In the genomic region with DNA sequence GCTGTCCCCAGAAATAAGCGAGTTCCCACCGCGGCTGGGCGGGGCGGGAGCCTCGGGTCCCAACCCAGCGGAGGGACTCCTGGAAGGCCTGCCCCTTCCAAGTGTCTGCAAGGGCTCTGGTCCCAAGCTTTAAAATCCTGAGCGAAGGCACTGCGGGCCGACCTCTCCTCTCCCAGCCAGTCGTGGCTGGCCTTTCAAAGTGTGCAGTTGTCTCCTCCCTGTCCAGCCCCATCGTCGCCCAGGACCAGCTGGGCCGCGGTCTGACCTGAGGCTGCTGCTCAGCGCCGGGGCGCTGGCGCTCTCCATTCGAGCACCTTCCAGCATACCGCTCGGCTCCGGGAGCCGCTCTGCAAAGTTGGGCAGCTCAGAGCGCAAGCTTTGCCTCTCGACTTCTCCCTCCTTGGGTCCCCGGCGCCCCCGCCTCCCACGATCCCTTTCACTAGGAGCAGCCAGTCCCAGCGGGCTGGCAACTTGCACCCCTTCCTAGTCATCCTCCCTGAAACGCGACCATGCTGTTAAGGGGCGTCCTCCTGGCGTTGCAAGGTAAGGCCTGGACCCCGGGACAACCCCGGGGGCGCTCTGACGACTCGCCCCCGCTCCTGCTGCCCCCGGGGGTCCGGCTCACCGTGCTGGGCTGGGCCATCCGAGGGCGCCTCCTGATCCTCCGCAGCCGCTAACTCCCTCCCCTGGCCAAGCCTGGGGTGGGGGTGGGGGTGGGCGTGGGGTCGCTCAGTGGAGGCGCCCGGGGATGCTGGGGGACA, we compare ENCODE assay signal across 8 cellular contexts. TPM values are rescaled to one million over a fixed set of nuclear protein-coding genes. Genes with fewer than 3 reads are reported as not detected.
DNase-seq lines count a peak whose midpoint lies in the region; ATAC-seq and TF ChIP-seq lines count a peak whose summit lies in the region.

A gene with protein sequence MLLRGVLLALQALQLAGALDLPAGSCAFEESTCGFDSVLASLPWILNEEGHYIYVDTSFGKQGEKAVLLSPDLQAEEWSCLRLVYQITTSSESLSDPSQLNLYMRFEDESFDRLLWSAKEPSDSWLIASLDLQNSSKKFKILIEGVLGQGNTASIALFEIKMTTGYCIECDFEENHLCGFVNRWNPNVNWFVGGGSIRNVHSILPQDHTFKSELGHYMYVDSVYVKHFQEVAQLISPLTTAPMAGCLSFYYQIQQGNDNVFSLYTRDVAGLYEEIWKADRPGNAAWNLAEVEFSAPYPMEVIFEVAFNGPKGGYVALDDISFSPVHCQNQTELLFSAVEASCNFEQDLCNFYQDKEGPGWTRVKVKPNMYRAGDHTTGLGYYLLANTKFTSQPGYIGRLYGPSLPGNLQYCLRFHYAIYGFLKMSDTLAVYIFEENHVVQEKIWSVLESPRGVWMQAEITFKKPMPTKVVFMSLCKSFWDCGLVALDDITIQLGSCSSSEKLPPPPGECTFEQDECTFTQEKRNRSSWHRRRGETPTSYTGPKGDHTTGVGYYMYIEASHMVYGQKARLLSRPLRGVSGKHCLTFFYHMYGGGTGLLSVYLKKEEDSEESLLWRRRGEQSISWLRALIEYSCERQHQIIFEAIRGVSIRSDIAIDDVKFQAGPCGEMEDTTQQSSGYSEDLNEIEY (plus strand): TSS at position 160 of the 761 bp plus-strand sequence. CDS start 350 bp downstream, at position 510.

- H3K27me3 Mint-ChIP-seq in activated CD4-positive, alpha-beta memory T cell treated with anti-CD3 and anti-CD28 coated beads for 36 hours, result peaks cover 43% of the 10 kb centered on the region
- no peaks in the 10 kb centered on the region for H3K27me3 Mint-ChIP-seq in osteocyte (ENCODE audit: unreplicated experiment)

- peak within 1 kb of the TSS; percentile 14 for H3K4me3 Mint-ChIP-seq in activated CD4-positive, alpha-beta memory T cell treated with anti-CD3 and anti-CD28 coated beads for 36 hours
- H3K4me3 Mint-ChIP-seq in osteocyte (ENCODE audit: unreplicated experiment), result peak within 1 kb of the TSS; percentile 82

- intact Hi-C loops in activated CD4-positive, alpha-beta memory T cell treated with anti-CD3 and anti-CD28 coated beads for 36 hours (cut with micrococcal nuclease), result no loop called here
- intact Hi-C loops in Right ventricle myocardium superior (cut with DNase I), result loop anchor here (10.0 kb wide), 2 partner anchors 49 to 61 kb away; no protein-coding TSS in a partner anchor

- peak; percentile 64 for DNase-seq in EH (ENCODE audit: low read depth)
- no peak for DNase-seq in activated CD4-positive, alpha-beta memory T cell treated with anti-CD3 and anti-CD28 coated beads for 36 hours
- DNase-seq in Right ventricle myocardium superior, result peak; percentile 74
- peak; percentile 85 for DNase-seq in osteocyte (ENCODE audit: extremely low spot score, unreplicated experiment)
- no peak for DNase-seq in NCI-H128 (lab: John Stamatoyannopoulos, UW; ENCODE audit: unreplicated experiment)
- DNase-seq in NOMO-1 treated with DMSO at 0.1 percent for 48 hours (lab: John Stamatoyannopoulos, UW; ENCODE audit: unreplicated experiment), result no peak

- no peak for TF ChIP-seq CTCF in osteocyte (IDR thresholded peaks at IDR 0.05)

- POLR2A ChIA-PET in activated CD4-positive, alpha-beta memory T cell treated with anti-CD3 and anti-CD28 coated beads for 36 hours (lab: Charles Lee), result no interaction called here

- no peak within 1 kb of the TSS for H3K27ac Mint-ChIP-seq in activated CD4-positive, alpha-beta memory T cell treated with anti-CD3 and anti-CD28 coated beads for 36 hours
- peak within 1 kb of the TSS; percentile 82 for H3K27ac Mint-ChIP-seq in osteocyte (ENCODE audit: unreplicated experiment)

- peaks cover 10% of the 10 kb centered on the region for H3K4me1 Mint-ChIP-seq in activated CD4-positive, alpha-beta memory T cell treated with anti-CD3 and anti-CD28 coated beads for 36 hours (ENCODE audit: low read depth)
- H3K4me1 Mint-ChIP-seq in osteocyte (ENCODE audit: unreplicated experiment), result peaks cover 53% of the 10 kb centered on the region

- no peaks in the 10 kb centered on the region for H3K9me3 Mint-ChIP-seq in activated CD4-positive, alpha-beta memory T cell treated with anti-CD3 and anti-CD28 coated beads for 36 hours
- no peaks in the 10 kb centered on the region for H3K9me3 Mint-ChIP-seq in osteocyte (ENCODE audit: unreplicated experiment)

- H3K36me3 Mint-ChIP-seq in activated CD4-positive, alpha-beta memory T cell treated with anti-CD3 and anti-CD28 coated beads for 36 hours, result no peaks in the 10 kb centered on the region
- H3K36me3 Mint-ChIP-seq in osteocyte (ENCODE audit: unreplicated experiment), result no peaks in the 10 kb centered on the region

- CTCF ChIA-PET in activated CD4-positive, alpha-beta memory T cell treated with anti-CD3 and anti-CD28 coated beads for 36 hours (lab: Charles Lee), result interaction anchor here (1.3 kb wide), 1 partner anchor 12 kb away, joined by 3 read pairs; no protein-coding TSS in a partner anchor

- ATAC-seq in Right ventricle myocardium superior (ENCODE audit: poor library complexity) (peak; percentile 83), HG03378 (IDR thresholded peaks at IDR 0.05; ENCODE audit: unreplicated experiment) (no peak), GM18867 (IDR thresholded peaks at IDR 0.05; ENCODE audit: unreplicated experiment) (no peak)

RNA-seq across cellular contexts. Expression of the gene that starts here (rescaled TPM):
- not detected for total RNA-seq in activated CD4-positive, alpha-beta memory T cell treated with anti-CD3 and anti-CD28 coated beads for 36 hours
- total RNA-seq in Right ventricle myocardium superior (10.0 TPM), osteocyte (11.3 and 11.8 TPM in 2 replicates)

Comparison
In these comparisons a context has a peak if more than half of its experiments do, and no peak if none do; other contexts are left out.
1. RNA of the gene that starts here (total RNA-seq): 11.3 to 11.8 TPM in osteocyte and 10.0 TPM in Right ventricle myocardium superior (single experiment); not detected in activated CD4-positive, alpha-beta memory T cell treated with anti-CD3 and anti-CD28 coated beads for 36 hours; every median in the first group is over 10 times any median in the second.
2. DNase-seq: peak in EH (single experiment), Right ventricle myocardium superior (single experiment) and osteocyte (single experiment); none in activated CD4-positive, alpha-beta memory T cell treated with anti-CD3 and anti-CD28 coated beads for 36 hours (single experiment), NCI-H128 (single experiment) and NOMO-1 treated with DMSO at 0.1 percent for 48 hours (single experiment).